In the genomic region with DNA sequence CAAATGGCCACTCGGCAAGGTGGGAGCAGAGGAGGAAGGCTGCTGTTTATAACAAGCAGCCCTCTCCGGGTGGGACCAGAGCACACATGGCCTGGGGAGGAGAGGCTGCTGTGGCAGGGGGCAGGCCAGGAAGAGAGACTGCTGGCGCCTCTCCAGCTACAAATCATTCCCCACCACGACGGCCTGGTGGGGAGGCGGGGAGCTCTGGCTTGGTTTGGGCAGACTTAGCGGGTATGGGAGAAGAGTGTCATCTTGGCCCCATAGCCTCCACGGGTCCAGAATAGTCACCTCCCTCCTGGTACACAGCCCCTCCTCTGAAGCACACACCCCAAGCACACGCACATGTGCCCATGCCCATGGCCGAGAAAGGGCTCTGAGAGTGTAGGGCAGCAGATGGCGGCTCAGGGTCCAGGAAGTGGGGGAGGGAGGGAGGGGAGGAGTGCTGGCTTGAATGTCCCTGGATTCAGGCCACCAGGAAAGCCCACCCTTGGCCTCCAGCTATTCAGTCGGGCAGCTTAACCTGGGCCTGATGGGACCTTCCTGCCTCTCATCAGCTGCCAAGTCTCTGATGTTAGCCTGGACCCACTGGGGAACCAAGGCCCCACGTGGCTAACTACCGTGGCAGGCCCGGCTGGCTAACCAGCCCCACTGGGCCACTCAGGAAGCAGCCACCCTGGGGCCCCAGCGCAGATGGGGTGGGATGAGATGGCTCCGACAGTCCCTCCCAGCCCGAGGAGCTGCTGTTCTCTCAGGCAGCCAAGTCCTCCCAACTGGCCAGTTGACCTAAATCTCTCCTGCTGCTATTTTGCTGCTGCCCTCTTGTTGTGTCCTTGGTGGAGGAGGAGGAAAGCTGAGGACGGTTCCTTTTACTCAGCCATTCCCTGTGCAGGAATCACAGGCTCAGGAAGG, we compare ENCODE assay signal across 1 cellular context.
TF ChIP-seq lines count a peak whose summit lies in the region.

No MANE protein-coding gene starts in this region.

TF ChIP-seq in GM23338, 12 proteins besides CTCF, POLR2A, EP300 and RAD21 (continued from another document):
- TF ChIP-seq, protein P1, sequence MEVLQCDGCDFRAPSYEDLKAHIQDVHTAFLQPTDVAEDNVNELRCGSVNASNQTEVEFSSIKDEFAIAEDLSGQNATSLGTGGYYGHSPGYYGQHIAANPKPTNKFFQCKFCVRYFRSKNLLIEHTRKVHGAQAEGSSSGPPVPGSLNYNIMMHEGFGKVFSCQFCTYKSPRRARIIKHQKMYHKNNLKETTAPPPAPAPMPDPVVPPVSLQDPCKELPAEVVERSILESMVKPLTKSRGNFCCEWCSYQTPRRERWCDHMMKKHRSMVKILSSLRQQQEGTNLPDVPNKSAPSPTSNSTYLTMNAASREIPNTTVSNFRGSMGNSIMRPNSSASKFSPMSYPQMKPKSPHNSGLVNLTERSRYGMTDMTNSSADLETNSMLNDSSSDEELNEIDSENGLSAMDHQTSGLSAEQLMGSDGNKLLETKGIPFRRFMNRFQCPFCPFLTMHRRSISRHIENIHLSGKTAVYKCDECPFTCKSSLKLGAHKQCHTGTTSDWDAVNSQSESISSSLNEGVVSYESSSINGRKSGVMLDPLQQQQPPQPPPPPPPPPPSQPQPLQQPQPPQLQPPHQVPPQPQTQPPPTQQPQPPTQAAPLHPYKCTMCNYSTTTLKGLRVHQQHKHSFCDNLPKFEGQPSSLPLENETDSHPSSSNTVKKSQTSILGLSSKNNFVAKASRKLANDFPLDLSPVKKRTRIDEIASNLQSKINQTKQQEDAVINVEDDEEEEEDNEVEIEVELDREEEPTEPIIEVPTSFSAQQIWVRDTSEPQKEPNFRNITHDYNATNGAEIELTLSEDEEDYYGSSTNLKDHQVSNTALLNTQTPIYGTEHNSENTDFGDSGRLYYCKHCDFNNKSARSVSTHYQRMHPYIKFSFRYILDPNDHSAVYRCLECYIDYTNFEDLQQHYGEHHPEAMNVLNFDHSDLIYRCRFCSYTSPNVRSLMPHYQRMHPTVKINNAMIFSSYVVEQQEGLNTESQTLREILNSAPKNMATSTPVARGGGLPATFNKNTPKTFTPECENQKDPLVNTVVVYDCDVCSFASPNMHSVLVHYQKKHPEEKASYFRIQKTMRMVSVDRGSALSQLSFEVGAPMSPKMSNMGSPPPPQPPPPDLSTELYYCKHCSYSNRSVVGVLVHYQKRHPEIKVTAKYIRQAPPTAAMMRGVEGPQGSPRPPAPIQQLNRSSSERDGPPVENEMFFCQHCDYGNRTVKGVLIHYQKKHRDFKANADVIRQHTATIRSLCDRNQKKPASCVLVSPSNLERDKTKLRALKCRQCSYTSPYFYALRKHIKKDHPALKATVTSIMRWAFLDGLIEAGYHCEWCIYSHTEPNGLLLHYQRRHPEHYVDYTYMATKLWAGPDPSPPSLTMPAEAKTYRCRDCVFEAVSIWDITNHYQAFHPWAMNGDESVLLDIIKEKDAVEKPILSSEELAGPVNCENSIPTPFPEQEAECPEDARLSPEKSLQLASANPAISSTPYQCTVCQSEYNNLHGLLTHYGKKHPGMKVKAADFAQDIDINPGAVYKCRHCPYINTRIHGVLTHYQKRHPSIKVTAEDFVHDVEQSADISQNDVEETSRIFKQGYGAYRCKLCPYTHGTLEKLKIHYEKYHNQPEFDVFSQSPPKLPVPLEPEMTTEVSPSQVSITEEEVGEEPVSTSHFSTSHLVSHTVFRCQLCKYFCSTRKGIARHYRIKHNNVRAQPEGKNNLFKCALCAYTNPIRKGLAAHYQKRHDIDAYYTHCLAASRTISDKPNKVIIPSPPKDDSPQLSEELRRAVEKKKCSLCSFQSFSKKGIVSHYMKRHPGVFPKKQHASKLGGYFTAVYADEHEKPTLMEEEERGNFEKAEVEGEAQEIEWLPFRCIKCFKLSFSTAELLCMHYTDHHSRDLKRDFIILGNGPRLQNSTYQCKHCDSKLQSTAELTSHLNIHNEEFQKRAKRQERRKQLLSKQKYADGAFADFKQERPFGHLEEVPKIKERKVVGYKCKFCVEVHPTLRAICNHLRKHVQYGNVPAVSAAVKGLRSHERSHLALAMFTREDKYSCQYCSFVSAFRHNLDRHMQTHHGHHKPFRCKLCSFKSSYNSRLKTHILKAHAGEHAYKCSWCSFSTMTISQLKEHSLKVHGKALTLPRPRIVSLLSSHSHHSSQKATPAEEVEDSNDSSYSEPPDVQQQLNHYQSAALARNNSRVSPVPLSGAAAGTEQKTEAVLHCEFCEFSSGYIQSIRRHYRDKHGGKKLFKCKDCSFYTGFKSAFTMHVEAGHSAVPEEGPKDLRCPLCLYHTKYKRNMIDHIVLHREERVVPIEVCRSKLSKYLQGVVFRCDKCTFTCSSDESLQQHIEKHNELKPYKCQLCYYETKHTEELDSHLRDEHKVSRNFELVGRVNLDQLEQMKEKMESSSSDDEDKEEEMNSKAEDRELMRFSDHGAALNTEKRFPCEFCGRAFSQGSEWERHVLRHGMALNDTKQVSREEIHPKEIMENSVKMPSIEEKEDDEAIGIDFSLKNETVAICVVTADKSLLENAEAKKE (CRISPR knock-in tag; IDR thresholded peaks at IDR 0.05): no peak
- TF ChIP-seq, protein P2, sequence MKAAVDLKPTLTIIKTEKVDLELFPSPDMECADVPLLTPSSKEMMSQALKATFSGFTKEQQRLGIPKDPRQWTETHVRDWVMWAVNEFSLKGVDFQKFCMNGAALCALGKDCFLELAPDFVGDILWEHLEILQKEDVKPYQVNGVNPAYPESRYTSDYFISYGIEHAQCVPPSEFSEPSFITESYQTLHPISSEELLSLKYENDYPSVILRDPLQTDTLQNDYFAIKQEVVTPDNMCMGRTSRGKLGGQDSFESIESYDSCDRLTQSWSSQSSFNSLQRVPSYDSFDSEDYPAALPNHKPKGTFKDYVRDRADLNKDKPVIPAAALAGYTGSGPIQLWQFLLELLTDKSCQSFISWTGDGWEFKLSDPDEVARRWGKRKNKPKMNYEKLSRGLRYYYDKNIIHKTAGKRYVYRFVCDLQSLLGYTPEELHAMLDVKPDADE (IDR thresholded peaks at IDR 0.05): no peak
TF ChIP-seq in GM23338: peak in this region for 0.
